ENCODE assay signal across 15 cellular contexts in the genomic region with DNA sequence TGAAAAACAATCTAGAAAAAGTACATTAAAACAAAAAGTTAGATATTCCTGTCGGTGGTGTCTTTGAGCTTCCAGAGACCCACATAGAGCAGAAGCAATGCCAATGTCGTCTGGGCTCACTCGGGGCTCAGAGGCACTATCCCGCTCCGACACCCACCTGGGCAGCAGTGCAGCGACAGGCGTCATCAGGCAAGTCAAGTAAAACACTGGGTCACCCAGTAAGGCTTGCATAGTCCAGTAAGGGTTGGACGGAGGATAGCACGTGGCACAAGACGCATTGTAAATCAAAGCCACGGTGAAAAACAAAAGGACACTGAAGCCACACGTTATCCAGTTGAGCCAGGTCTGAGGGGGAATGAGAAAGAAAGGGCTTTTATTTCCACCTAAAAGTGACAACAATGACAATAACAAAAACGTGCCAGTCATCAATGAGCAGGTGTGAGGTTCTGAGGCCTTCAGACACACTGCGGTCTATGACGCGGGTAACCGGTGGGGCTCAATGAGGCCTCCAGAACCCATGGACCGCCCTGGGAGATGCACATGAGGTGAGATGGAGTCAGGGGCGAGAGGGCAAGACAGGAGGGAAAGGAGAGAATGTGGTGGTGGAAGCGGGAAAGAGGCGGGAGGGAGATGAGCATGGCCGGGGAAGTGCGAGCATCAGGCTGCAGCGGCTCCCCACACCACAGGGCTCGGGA.
A peak's percentile ranks its signal among the peaks of the same experiment; 100 is the strongest.
DNase-seq lines count a peak whose midpoint lies in the region; ATAC-seq, FAIRE-seq and TF ChIP-seq lines count a peak whose summit lies in the region.
"Had no signal": no experiment of that assay in that cellular context is flagged by ENCODE, and none has a peak within 500 bp of the region (broad histone marks: within the 10 kb centered on the region; RNA-seq: fewer than 3 reads in every experiment).

No MANE protein-coding gene starts in this region.

- CTCF ChIA-PET in activated CD4-positive, alpha-beta T cell treated with anti-CD3 and anti-CD28 coated beads, Interleukin-2, amount 10 ng/mL, durations not matched to agents 7 days and 5 days (lab: Charles Lee) = no interaction called here

- H3K4me1 Mint-ChIP-seq in activated CD4-positive, alpha-beta T cell treated with anti-CD3 and anti-CD28 coated beads, Interleukin-2, amount 10 ng/mL, durations not matched to agents 7 days and 5 days = no peaks in the 10 kb centered on the region
- H3K4me1 Mint-ChIP-seq: CD14-positive monocyte had no signal

- H3K27me3 ChIP-seq in RWPE2 (ENCODE audit: insufficient read depth, poor library complexity, severe bottlenecking) (no peaks in the 10 kb centered on the region), neuronal stem cell (ENCODE audit: control insufficient read depth in 3 of 3, insufficient read depth in 3 of 3, low read depth in 1 of 3, low read length in 3 of 3) (no peaks in the 10 kb centered on the region), H7 (ENCODE audit: control insufficient read depth, insufficient read depth, low read length) (no peaks in the 10 kb centered on the region)

- H3K4me1 ChIP-seq in RWPE2 (ENCODE audit: insufficient read depth, poor library complexity, severe bottlenecking) = no peaks in the 10 kb centered on the region
- H3K4me1 ChIP-seq in neuronal stem cell (ENCODE audit: control insufficient read depth in 2 of 2, insufficient read depth in 1 of 2, low read depth in 1 of 2, low read length in 2 of 2) = peaks cover 5 to 9% of the 10 kb centered on the region in 2 donors

- no peak overlapping the region for H4K8ac ChIP-seq in neuronal stem cell (ENCODE audit: low read depth, low read length)

- no peak overlapping the region for H3K4ac ChIP-seq in neuronal stem cell (ENCODE audit: low read length)

- H3K27ac ChIP-seq in RWPE2 (ENCODE audit: poor library complexity, severe bottlenecking) = no peak overlapping the region
- peak overlapping the region in 1 of 2 donors; percentile 33 for H3K27ac ChIP-seq in coronary artery
- no peak overlapping the region for H3K27ac ChIP-seq in neuronal stem cell (replicated peaks; ENCODE audit: low read length)
- H3K27ac ChIP-seq: 22Rv1 had no signal

- no peak for ATAC-seq in RWPE2 (ENCODE audit: low read depth)
- ATAC-seq: CD8-positive, alpha-beta T cell had no signal

- H3K14ac ChIP-seq in neuronal stem cell (ENCODE audit: low read length) = no peak overlapping the region

- H3K79me1 ChIP-seq in neuronal stem cell (ENCODE audit: low read depth, low read length) = no peaks in the 10 kb centered on the region

- no peak overlapping the region for H2BK120ac ChIP-seq in neuronal stem cell (ENCODE audit: low read depth, low read length)

- H3K36me3 ChIP-seq in RWPE2 (ENCODE audit: low read depth) = no peaks in the 10 kb centered on the region
- H3K36me3 ChIP-seq in neuronal stem cell (replicated peaks in 1 of 2; ENCODE audit: control insufficient read depth in 2 of 2, insufficient read depth in 2 of 2, low read length in 2 of 2) = no peaks in the 10 kb centered on the region
- H3K36me3 ChIP-seq in H7 (replicated peaks; ENCODE audit: control insufficient read depth, insufficient read depth, low read length) = no peaks in the 10 kb centered on the region

- no peak overlapping the region for H2BK15ac ChIP-seq in neuronal stem cell (ENCODE audit: low read length)

- H3K9me3 ChIP-seq in RWPE2 (ENCODE audit: severe bottlenecking) (no peaks in the 10 kb centered on the region), neuronal stem cell (replicated peaks in 1 of 2; ENCODE audit: control insufficient read depth in 2 of 2, insufficient read depth in 1 of 2, low read depth in 1 of 2, low read length in 2 of 2) (peaks cover 0 to 11% of the 10 kb centered on the region in 2 donors)

- no peak overlapping the region for H2AFZ ChIP-seq in neuronal stem cell (ENCODE audit: low read length)

- no peak overlapping the region for H3K9ac ChIP-seq in neuronal stem cell (ENCODE audit: low read depth, low read length, poor library complexity)

- no peak for FAIRE-seq in GM19239 (lab: Jason Lieb, UNC)
- FAIRE-seq: H54 had no signal

- H3K4me3 Mint-ChIP-seq in activated CD4-positive, alpha-beta T cell treated with anti-CD3 and anti-CD28 coated beads, Interleukin-2, amount 10 ng/mL, durations not matched to agents 7 days and 5 days = no peak overlapping the region
- H3K4me3 Mint-ChIP-seq: CD14-positive monocyte; CD8-positive, alpha-beta T cell had no signal

- no peak for DNase-seq in activated CD4-positive, alpha-beta T cell treated with anti-CD3 and anti-CD28 coated beads, Interleukin-2, amount 10 ng/mL, durations not matched to agents 7 days and 5 days
- no peak for DNase-seq in activated CD4-positive, alpha-beta T cell treated with anti-CD3 and anti-CD28 coated beads, Interleukin-2, amount 50 U/mL, for 48 hours
- DNase-seq in RWPE2 (ENCODE audit: low spot score) (peak; percentile 50), coronary artery (ENCODE audit: low spot score) (peak; percentile 64), neuronal stem cell (ENCODE audit: low spot score) (no peak), H7 (no peak), GM19239 (ENCODE audit: insufficient read length, low spot score) (no peak)
- no peak for DNase-seq in activated effector memory CD4-positive, alpha-beta T cell treated with anti-CD3 and anti-CD28 coated beads, Interleukin-2, amount 50 U/mL, for 16 hours
- DNase-seq: COR-L47, DND-41, GDM1 had no signal

- no peak overlapping the region for H2AK5ac ChIP-seq in neuronal stem cell (ENCODE audit: low read depth, low read length)

- H3K9me3 Mint-ChIP-seq in activated CD4-positive, alpha-beta T cell treated with anti-CD3 and anti-CD28 coated beads, Interleukin-2, amount 10 ng/mL, durations not matched to agents 7 days and 5 days = no peaks in the 10 kb centered on the region
- H3K9me3 Mint-ChIP-seq: CD8-positive, alpha-beta T cell had no signal

- H3K36me3 Mint-ChIP-seq in activated CD4-positive, alpha-beta T cell treated with anti-CD3 and anti-CD28 coated beads, Interleukin-2, amount 10 ng/mL, durations not matched to agents 7 days and 5 days (ENCODE audit: low read depth) = peaks cover 58% of the 10 kb centered on the region

- POLR2A ChIA-PET in activated CD4-positive, alpha-beta T cell treated with anti-CD3 and anti-CD28 coated beads, Interleukin-2, amount 10 ng/mL, durations not matched to agents 7 days and 5 days (lab: Charles Lee) = no interaction called here

- no CpG with 5 or more reads among the region's 25 CpGs for WGBS in neuronal stem cell (ENCODE audit: extremely low coverage in 2 of 2, insufficient read length in 2 of 2, insufficient replicate concordance in 1 of 2), 2 donors

- H3K23ac ChIP-seq in neuronal stem cell (ENCODE audit: low read depth, low read length, poor library complexity) = no peak overlapping the region

- no peak overlapping the region for H4K91ac ChIP-seq in neuronal stem cell (ENCODE audit: low read depth, low read length, poor library complexity)

- no peak overlapping the region for H3K18ac ChIP-seq in neuronal stem cell (ENCODE audit: low read length)

- H3K27ac Mint-ChIP-seq in activated CD4-positive, alpha-beta T cell treated with anti-CD3 and anti-CD28 coated beads, Interleukin-2, amount 10 ng/mL, durations not matched to agents 7 days and 5 days = peak overlapping the region; percentile 57
- H3K27ac Mint-ChIP-seq: CD8-positive, alpha-beta T cell had no signal

- H3K4me2 ChIP-seq in neuronal stem cell (ENCODE audit: insufficient read depth, low read length, poor library complexity, severe bottlenecking) = no peak overlapping the region

- H3K4me3 ChIP-seq in RWPE2 (ENCODE audit: severe bottlenecking) (no peak overlapping the region), coronary artery (no peak overlapping the region), neuronal stem cell (ENCODE audit: low read length in 2 of 2) (no peak overlapping the region), H7 (ENCODE audit: insufficient read depth, low read depth, low read length) (no peak overlapping the region)

- no peaks in the 10 kb centered on the region for H3K27me3 Mint-ChIP-seq in activated CD4-positive, alpha-beta T cell treated with anti-CD3 and anti-CD28 coated beads, Interleukin-2, amount 10 ng/mL, durations not matched to agents 7 days and 5 days

- H2BK12ac ChIP-seq in neuronal stem cell (ENCODE audit: low read length) = peak overlapping the region; percentile 14

- H2BK5ac ChIP-seq in neuronal stem cell (ENCODE audit: low read length) = no peak overlapping the region

- TF ChIP-seq CTCF in RWPE2 (IDR thresholded peaks at IDR 0.05; ENCODE audit: poor library complexity, severe bottlenecking) (no peak), coronary artery (IDR thresholded peaks at IDR 0.05) (no peak)

Comparison
In these comparisons a context has a peak if more than half of its experiments do, and no peak if none do; other contexts are left out.
1. DNase-seq: peak in RWPE2 (single experiment) and coronary artery (single experiment); none in activated CD4-positive, alpha-beta T cell treated with anti-CD3 and anti-CD28 coated beads, Interleukin-2, amount 10 ng/mL, durations not matched to agents 7 days and 5 days (single experiment), activated CD4-positive, alpha-beta T cell treated with anti-CD3 and anti-CD28 coated beads, Interleukin-2, amount 50 U/mL, for 48 hours (0 of 2), neuronal stem cell (single experiment), H7 (single experiment), activated effector memory CD4-positive, alpha-beta T cell treated with anti-CD3 and anti-CD28 coated beads, Interleukin-2, amount 50 U/mL, for 16 hours (single experiment) and GM19239 (single experiment).